ENCODE assay signal across 8 cellular contexts in the genomic region with DNA sequence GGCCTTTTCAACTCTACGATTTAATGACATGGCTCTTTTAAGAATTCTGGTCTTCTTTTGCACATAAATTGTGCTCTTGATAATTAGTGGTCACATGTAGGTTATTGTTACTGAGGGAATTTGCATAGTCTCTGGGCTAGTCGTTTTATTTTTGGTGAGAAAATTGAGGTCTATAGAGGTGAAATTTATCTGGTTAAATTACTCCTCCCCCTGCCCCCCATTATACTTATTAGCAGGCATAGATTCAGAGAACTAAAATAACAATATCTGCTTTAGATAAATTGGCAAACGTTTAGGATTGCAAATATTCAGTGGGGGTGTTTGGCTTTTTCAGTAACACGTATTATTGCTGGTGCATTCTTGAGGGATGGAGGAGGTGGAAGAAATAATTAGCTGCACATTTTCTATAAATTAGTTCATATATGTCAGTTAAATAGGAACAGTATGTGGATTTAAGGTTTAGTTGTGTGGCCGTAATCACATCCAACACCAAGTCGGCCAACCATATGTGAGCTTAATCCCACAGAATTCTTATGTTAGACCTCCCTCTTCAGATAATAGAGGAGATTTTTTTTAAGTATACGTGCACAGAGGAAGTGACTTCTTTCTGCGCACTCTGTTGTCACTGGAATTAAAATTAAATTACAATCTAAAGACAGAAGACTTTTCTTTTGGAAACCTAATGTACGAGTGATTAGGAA. TPM values are rescaled to one million over a fixed set of nuclear protein-coding genes. Genes with fewer than 3 reads are reported as not detected.
A peak's percentile ranks its signal among the peaks of the same experiment; 100 is the strongest.
DNase-seq lines count a peak whose midpoint lies in the region; ATAC-seq and TF ChIP-seq lines count a peak whose summit lies in the region.

No MANE protein-coding gene starts in this region.

- DNase-seq in HAP-1 (ENCODE audit: low spot score in 2 of 2), result peak in 1 of 2 experiments; percentile 53
- peak; percentile 9 for DNase-seq in WERI-Rb-1
- no peak for DNase-seq in nucleus accumbens (lab: John Stamatoyannopoulos, UW)
- DNase-seq in NCI-H2196 (lab: John Stamatoyannopoulos, UW; ENCODE audit: unreplicated experiment), result no peak

- TF ChIP-seq EP300 in gastroesophageal sphincter (IDR thresholded peaks at IDR 0.05), result no peak

- no peak overlapping the region for H3K27ac ChIP-seq in WERI-Rb-1
- H3K27ac ChIP-seq in gastroesophageal sphincter, result peak overlapping the region in 3 of 4 donors; percentile 89 to 95 (median 89)
- peak overlapping the region in 15 of 21 experiments; percentile 57 to 94 (median 83) for H3K27ac ChIP-seq in skin epidermis

- H3K27me3 ChIP-seq in HAP-1 (ENCODE audit: low read depth), result no peaks in the 10 kb centered on the region
- H3K27me3 ChIP-seq in WERI-Rb-1 (ENCODE audit: insufficient read depth, low read depth, severe bottlenecking), result no peaks in the 10 kb centered on the region
- H3K27me3 ChIP-seq in gastroesophageal sphincter, result no peaks in the 10 kb centered on the region

- H3K4me3 ChIP-seq in HAP-1 (peak overlapping the region; percentile 70), WERI-Rb-1 (ENCODE audit: low read depth, low read length) (peak overlapping the region; percentile 89), gastroesophageal sphincter (peak overlapping the region; percentile 58 to 77), skin epidermis (peak overlapping the region; percentile 51 to 93 (median 71))

- H3K4me1 ChIP-seq in HAP-1, result peaks cover 28% of the 10 kb centered on the region
- peaks cover 0 to 63% (median 20%) of the 10 kb centered on the region in 3 donors for H3K4me1 ChIP-seq in gastroesophageal sphincter

- no peak for ATAC-seq in gastroesophageal sphincter
- no peak for ATAC-seq in GM21515 (IDR thresholded peaks at IDR 0.05; ENCODE audit: unreplicated experiment)
- no peak for ATAC-seq in GM21447 (IDR thresholded peaks at IDR 0.05; ENCODE audit: unreplicated experiment)

- H3K36me3 ChIP-seq in HAP-1 (replicated peaks) (no peaks in the 10 kb centered on the region), WERI-Rb-1 (no peaks in the 10 kb centered on the region), gastroesophageal sphincter (no peaks in the 10 kb centered on the region)

- H3K9me3 ChIP-seq in HAP-1, result no peaks in the 10 kb centered on the region
- H3K9me3 ChIP-seq in WERI-Rb-1 (ENCODE audit: severe bottlenecking), result no peaks in the 10 kb centered on the region
- H3K9me3 ChIP-seq in gastroesophageal sphincter, result no peaks in the 10 kb centered on the region

- WGBS in gastroesophageal sphincter (ENCODE audit: low coverage in 1 of 2), 2 donors, result 36 to 38% methylated on average over 9 of the region's 9 CpGs

- no peak for TF ChIP-seq POLR2A in gastroesophageal sphincter (IDR thresholded peaks at IDR 0.05)

- TF ChIP-seq CTCF in WERI-Rb-1 (IDR thresholded peaks at IDR 0.05; ENCODE audit: low read depth, low read length) (no peak), gastroesophageal sphincter (IDR thresholded peaks at IDR 0.05) (no peak)

- in situ Hi-C loops in HAP-1 (cut with MboI; ENCODE audit: low sequenced_read_pairs), result no loop called here

RNA-seq across cellular contexts. Expression of gene SEPTIN11, which starts 1.9 kb away (rescaled TPM):
- 100 to 1,000 TPM in 2 of 4 donors, 10 to 100 TPM in 2; 65.1 to 192 (median 97.8) TPM for total RNA-seq in gastroesophageal sphincter

RNA-seq across cellular contexts. Expression of gene SOWAHB, which starts 53.5 kb away (rescaled TPM):
- 1 to 10 TPM in 1 of 4 donors, under 1 TPM in 1, not detected in 2; 0.62 to 1.8 TPM for total RNA-seq in gastroesophageal sphincter
